8 cellular contexts compared by ENCODE assay signal in the genomic region with DNA sequence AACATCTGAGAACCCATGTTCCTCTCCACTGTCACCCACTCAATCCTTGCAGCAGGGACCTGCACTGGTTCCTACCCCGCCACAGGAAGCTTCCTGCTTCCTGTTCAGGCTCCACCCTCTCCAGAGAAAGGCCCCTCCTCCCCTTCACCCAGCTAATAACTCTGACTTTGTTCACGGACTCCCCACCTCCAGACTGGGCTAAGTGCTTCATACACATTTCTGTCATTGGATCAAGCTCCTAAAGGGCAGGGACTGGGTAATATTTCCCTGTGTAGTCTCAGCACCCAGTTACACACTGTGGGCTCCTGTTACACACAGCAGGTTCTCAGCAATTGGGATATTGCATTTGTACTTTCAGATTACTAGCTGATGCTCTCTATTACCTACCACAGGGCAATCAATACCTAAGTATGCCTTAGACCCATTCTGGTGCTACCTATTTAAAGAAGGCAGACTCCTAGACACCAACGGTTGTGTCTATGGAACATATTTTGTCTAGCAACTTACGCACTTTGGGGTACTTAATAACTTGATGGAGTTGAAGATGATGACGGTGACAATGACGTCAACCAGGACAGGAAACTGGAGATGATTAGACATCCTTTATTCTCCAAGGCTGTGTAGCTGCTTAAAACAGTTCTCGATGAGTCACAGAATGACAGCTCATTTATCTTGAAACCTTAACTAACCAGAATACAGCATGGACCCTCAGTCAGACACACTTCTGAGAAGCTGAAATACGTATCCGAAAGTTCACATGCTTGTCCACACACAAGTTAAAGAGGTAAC. TPM values are rescaled to one million over a fixed set of nuclear protein-coding genes. Genes with fewer than 3 reads are reported as not detected.
DNase-seq lines count a peak whose midpoint lies in the region; ATAC-seq and TF ChIP-seq lines count a peak whose summit lies in the region.

No MANE protein-coding gene starts in this region.

- DNase-seq in Right ventricle myocardium superior (peak; percentile 51), Right ventricle myocardium inferior (ENCODE audit: missing footprints) (no peak), T-helper 22 cell (ENCODE audit: low read depth) (peak; percentile 61), astrocyte of the spinal cord (ENCODE audit: low read depth, low spot score) (peak; percentile 97), kidney tubule cell (ENCODE audit: low spot score) (peak; percentile 81), NCI-H1930 (lab: John Stamatoyannopoulos, UW) (no peak)
- DNase-seq in stimulated activated CD4-positive, alpha-beta T cell treated with anti-CD3 and anti-CD28 coated beads, Interleukin-4, amount 100 ng/mL, for 48 hours (ENCODE audit: low read depth in 2 of 2): peak; percentile 28 to 55

- no peak for TF ChIP-seq CTCF in astrocyte of the spinal cord (IDR thresholded peaks at IDR 0.05; ENCODE audit: low read depth, low read length)

- no peak overlapping the region for H3K4me3 ChIP-seq in astrocyte of the spinal cord (ENCODE audit: low read depth, low read length)

- no peak for ATAC-seq in Right ventricle myocardium superior (ENCODE audit: poor library complexity)
- ATAC-seq in Right ventricle myocardium inferior: no peak
- ATAC-seq in GM19023 (IDR thresholded peaks at IDR 0.05; ENCODE audit: unreplicated experiment): no peak

- intact Hi-C loops in Right ventricle myocardium superior (cut with DNase I) (loop anchor here (5.0 kb wide), 1 partner anchor 56 kb away; a partner anchor contains a TSS), Right ventricle myocardium inferior (cut with DNase I) (loop anchor here (2.0 kb wide), 1 partner anchor 157 kb away; no protein-coding TSS in a partner anchor)

- in situ Hi-C loops in astrocyte of the spinal cord (cut with HindIII; ENCODE audit: low sequenced_read_pairs): no loop called here

RNA-seq across cellular contexts. Expression of a gene that starts 58.1 kb away (rescaled TPM):
- total RNA-seq in Right ventricle myocardium superior: 2.4 TPM
- 2.3 TPM for total RNA-seq in Right ventricle myocardium inferior

Comparison
In these comparisons a context has a peak if more than half of its experiments do, and no peak if none do; other contexts are left out.
1. DNase-seq: peak in Right ventricle myocardium superior (single experiment), T-helper 22 cell (single experiment), astrocyte of the spinal cord (single experiment), kidney tubule cell (single experiment) and stimulated activated CD4-positive, alpha-beta T cell treated with anti-CD3 and anti-CD28 coated beads, Interleukin-4, amount 100 ng/mL, for 48 hours (2 of 2); none in Right ventricle myocardium inferior (single experiment) and NCI-H1930 (0 of 2).